In the genomic region with DNA sequence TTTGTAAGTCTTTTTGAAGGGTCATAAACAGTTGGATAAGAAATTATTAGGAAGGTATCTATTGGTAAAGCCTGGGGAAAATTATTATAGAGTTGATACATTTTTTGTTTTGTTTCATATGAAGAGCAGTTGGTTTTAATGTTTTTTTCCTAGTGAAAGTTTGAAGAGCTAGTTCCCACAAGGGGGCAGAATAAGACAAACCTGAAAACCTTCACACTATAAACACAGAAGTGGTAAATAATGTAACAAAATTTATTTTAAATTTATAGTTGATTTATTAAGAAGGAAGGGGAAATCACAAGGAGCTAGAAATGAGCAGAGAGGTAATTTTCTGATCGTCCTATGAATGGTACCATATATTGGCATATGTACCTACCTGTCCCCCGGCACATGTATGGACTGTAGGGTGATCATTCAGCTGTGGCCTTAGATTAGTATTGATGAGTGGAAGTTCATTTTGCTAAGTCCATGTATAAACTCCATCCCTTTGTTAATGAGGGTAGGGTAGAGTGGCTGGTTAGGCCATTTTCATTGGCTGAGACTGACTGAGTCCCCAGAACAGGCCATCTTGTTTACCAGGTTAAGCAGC, we compare ENCODE assay signal across 8 cellular contexts.
DNase-seq lines count a peak whose midpoint lies in the region; ATAC-seq, FAIRE-seq and TF ChIP-seq lines count a peak whose summit lies in the region.

No MANE protein-coding gene starts in this region.

- WGBS in trophoblast cell (ENCODE audit: extremely low coverage, insufficient coverage, insufficient read length), result no CpG with 5 or more reads among the region's 2 CpGs

- H3K4me3 ChIP-seq in trophoblast cell (ENCODE audit: low read depth, low read length), result no peak overlapping the region

- H3K4me3 Mint-ChIP-seq in activated T-cell treated with anti-CD3 and anti-CD28 coated beads, Interleukin-2, amount 50 U/mL, for 24 hours, result no peak overlapping the region

- H3K36me3 ChIP-seq in trophoblast cell (ENCODE audit: control insufficient read depth in 1 of 2, insufficient read depth in 2 of 2, low read length in 2 of 2), result no peaks in the 10 kb centered on the region

- H4K12ac ChIP-seq in trophoblast cell (ENCODE audit: low read depth, low read length), result no peak overlapping the region

- H3K14ac ChIP-seq in trophoblast cell (ENCODE audit: low read length), result no peak overlapping the region

- H3K4me1 Mint-ChIP-seq in activated T-cell treated with anti-CD3 and anti-CD28 coated beads, Interleukin-2, amount 50 U/mL, for 24 hours (ENCODE audit: low read depth), result peaks cover 2% of the 10 kb centered on the region

- peaks cover 2% of the 10 kb centered on the region for H3K36me3 Mint-ChIP-seq in activated T-cell treated with anti-CD3 and anti-CD28 coated beads, Interleukin-2, amount 50 U/mL, for 24 hours (ENCODE audit: low read depth)

- no peak for ATAC-seq in HG03460 (IDR thresholded peaks at IDR 0.05; ENCODE audit: unreplicated experiment)

- no peak for TF ChIP-seq POLR2A in GM12892 (IDR thresholded peaks at IDR 0.05; ENCODE audit: low read depth, low read length)

- peaks cover 0 to 4% of the 10 kb centered on the region in 2 experiments for H3K4me1 ChIP-seq in trophoblast cell (ENCODE audit: control insufficient read depth in 1 of 2, insufficient read depth in 2 of 2, low read length in 2 of 2)

- H3K27ac ChIP-seq in trophoblast cell (ENCODE audit: low read depth, low read length), result no peak overlapping the region

- no peak overlapping the region for H2BK12ac ChIP-seq in trophoblast cell (ENCODE audit: low read length)

- no peak overlapping the region for H4K8ac ChIP-seq in trophoblast cell (ENCODE audit: low read depth, low read length)

- no peak overlapping the region for H3K9ac ChIP-seq in trophoblast cell (ENCODE audit: low read length)

- no peak overlapping the region for H2AFZ ChIP-seq in trophoblast cell (ENCODE audit: insufficient read depth, low read length, poor library complexity)

- peaks cover 3% of the 10 kb centered on the region for H3K9me3 Mint-ChIP-seq in activated T-cell treated with anti-CD3 and anti-CD28 coated beads, Interleukin-2, amount 50 U/mL, for 24 hours

- peak; percentile 7 for DNase-seq in NCI-H446 treated with DMSO at 0.1 percent for 48 hours (lab: John Stamatoyannopoulos, UW)
- DNase-seq in trophoblast cell, result peak in 1 of 2 donors; percentile 40
- no peak for DNase-seq in activated T-cell treated with anti-CD3 and anti-CD28 coated beads, Interleukin-2, amount 50 U/mL, for 24 hours
- no peak for DNase-seq in GM12892 (ENCODE audit: insufficient read length)
- DNase-seq in stimulated activated CD4-positive, alpha-beta T cell treated with anti-CD3 and anti-CD28 coated beads, Interleukin-12 subunit alpha, Interleukin-12 subunit beta, amount 100 ng/mL, for 4 hours, result no peak

- no peak overlapping the region for H3K4me2 ChIP-seq in trophoblast cell (ENCODE audit: low read length)

- peak overlapping the region; percentile 29 for H3K4ac ChIP-seq in trophoblast cell (ENCODE audit: low read depth, low read length)

- peak; percentile 5; the same call in 1 of the 2 replicates for TF ChIP-seq CTCF in GM12874 (IDR thresholded peaks at IDR 0.05; ENCODE audit: insufficient read depth, low read depth, low read length)

- no peak overlapping the region for H2AK5ac ChIP-seq in trophoblast cell (ENCODE audit: low read length)

- no peaks in the 10 kb centered on the region for H3K79me2 ChIP-seq in trophoblast cell (ENCODE audit: control insufficient read depth, insufficient read depth, low read length, poor library complexity)

- H3K27me3 Mint-ChIP-seq in activated T-cell treated with anti-CD3 and anti-CD28 coated beads, Interleukin-2, amount 50 U/mL, for 24 hours, result no peaks in the 10 kb centered on the region

- no peaks in the 10 kb centered on the region for H3K27me3 ChIP-seq in trophoblast cell (ENCODE audit: insufficient read depth, low read length)

- H3K9me3 ChIP-seq in trophoblast cell (ENCODE audit: insufficient read depth, low read depth, low read length), result no peaks in the 10 kb centered on the region

- no peak overlapping the region for H3K23ac ChIP-seq in trophoblast cell (ENCODE audit: low read length)

- no peaks in the 10 kb centered on the region for H3K79me1 ChIP-seq in trophoblast cell (ENCODE audit: low read length)

- H2BK5ac ChIP-seq in trophoblast cell (ENCODE audit: low read depth, low read length, poor library complexity), result no peak overlapping the region

- FAIRE-seq in endometrium (lab: Jason Lieb, UNC) (peak; percentile 12), GM12892 (lab: Jason Lieb, UNC) (no peak)

- no peak overlapping the region for H3K27ac Mint-ChIP-seq in activated T-cell treated with anti-CD3 and anti-CD28 coated beads, Interleukin-2, amount 50 U/mL, for 24 hours

- no peak overlapping the region for H3K18ac ChIP-seq in trophoblast cell (ENCODE audit: low read length)

- H4K91ac ChIP-seq in trophoblast cell (ENCODE audit: low read depth, low read length), result no peak overlapping the region

- no peak overlapping the region for H2BK120ac ChIP-seq in trophoblast cell (ENCODE audit: insufficient read depth, low read length, poor library complexity)
